In the genomic region with DNA sequence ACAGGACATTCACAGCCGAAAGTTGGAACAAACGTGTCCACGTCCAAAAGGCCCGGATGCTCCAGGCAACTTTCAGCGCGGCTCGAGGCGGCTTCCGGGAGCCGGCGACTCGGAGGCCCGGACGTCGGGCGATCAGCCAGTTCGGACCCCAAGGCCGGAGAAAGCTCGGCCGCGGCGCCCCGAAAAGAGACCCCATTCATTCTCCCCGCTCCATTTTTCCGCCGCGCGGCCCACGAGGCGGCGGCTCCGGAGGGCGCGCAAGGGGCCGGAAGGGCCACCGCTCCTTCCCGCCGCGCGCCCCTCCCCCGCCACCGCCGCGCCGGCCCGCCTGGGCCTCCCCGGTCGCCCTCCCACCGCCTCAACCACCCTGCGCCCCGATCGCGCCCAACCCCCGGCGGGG, we compare ENCODE assay signal across 8 cellular contexts.
A peak's percentile ranks its signal among the peaks of the same experiment; 100 is the strongest.
DNase-seq lines count a peak whose midpoint lies in the region; ATAC-seq, FAIRE-seq and TF ChIP-seq lines count a peak whose summit lies in the region.
"Not testable (repeated sequence)": the region's sequence is repeated elsewhere in the genome, so short reads cannot be mapped to it uniquely, and the experiment has no call there.

No MANE protein-coding gene starts in this region.

- FAIRE-seq in astrocyte (lab: Jason Lieb, UNC), result not testable (repeated sequence)

- WGBS in heart left ventricle, 4 donors, result 0% methylated on average over 15 to 31 of the region's 55 CpGs; no CpG with 5 or more reads in 2 of the 4 donors

- not testable (repeated sequence) for H3K4me1 Mint-ChIP-seq in WTC11; astrocyte (ENCODE audit: low read depth, unreplicated experiment); natural killer cell treated with Interleukin-12 subunit alpha and Interleukin-12 subunit beta and Interleukin-15 and Interleukin-18, amount 100 ng/mL, for 72 hours (ENCODE audit: low read depth in 2 of 2)

- H3K36me3 Mint-ChIP-seq in WTC11; astrocyte (ENCODE audit: low read depth, unreplicated experiment); natural killer cell treated with Interleukin-12 subunit alpha and Interleukin-12 subunit beta and Interleukin-15 and Interleukin-18, amount 100 ng/mL, for 72 hours: not testable (repeated sequence)

- H2AFZ ChIP-seq in astrocyte (ENCODE audit: low read depth, low read length), result not testable (repeated sequence)

- not testable (repeated sequence) for H3K4me2 ChIP-seq in astrocyte (ENCODE audit: low read length)

- H3K27me3 ChIP-seq in H7 (ENCODE audit: control insufficient read depth, insufficient read depth, low read length); astrocyte (ENCODE audit: insufficient read depth, low read length); heart left ventricle; upper lobe of right lung: not testable (repeated sequence)

- H3K4me3 Mint-ChIP-seq in WTC11, result peak overlapping the region; percentile 43
- not testable (repeated sequence) for H3K4me3 Mint-ChIP-seq in astrocyte (ENCODE audit: unreplicated experiment); natural killer cell treated with Interleukin-12 subunit alpha and Interleukin-12 subunit beta and Interleukin-15 and Interleukin-18, amount 100 ng/mL, for 72 hours

- H3K36me3 ChIP-seq in H7 (replicated peaks; ENCODE audit: control insufficient read depth, insufficient read depth, low read length); astrocyte (ENCODE audit: insufficient read depth, low read length); heart left ventricle; upper lobe of right lung: not testable (repeated sequence)

- POLR2A ChIA-PET in WTC11 (lab: Charles Lee), result not testable (repeated sequence)

- not testable (repeated sequence) for H3K4me1 ChIP-seq in astrocyte (ENCODE audit: insufficient read depth, low read length); heart left ventricle; upper lobe of right lung

- TF ChIP-seq CTCF in WTC11 (IDR thresholded peaks at IDR 0.05); astrocyte (IDR thresholded peaks at IDR 0.05; ENCODE audit: insufficient read depth, low read depth, low read length); heart left ventricle (IDR thresholded peaks at IDR 0.05); upper lobe of right lung (IDR thresholded peaks at IDR 0.05): not testable (repeated sequence)

- not testable (repeated sequence) for DNase-seq in H7; astrocyte (ENCODE audit: low read depth); natural killer cell treated with Interleukin-12 subunit alpha and Interleukin-12 subunit beta and Interleukin-15 and Interleukin-18, amount 100 ng/mL, for 72 hours (ENCODE audit: low spot score); upper lobe of right lung
- DNase-seq in WTC11 (ENCODE audit: low spot score) (peak; percentile 9), heart left ventricle (peak in 2 of 5 donors; percentile 23 to 40)

- H3K4me3 ChIP-seq in H7 (ENCODE audit: insufficient read depth, low read depth, low read length), result peak overlapping the region; percentile 48
- H3K4me3 ChIP-seq in astrocyte (ENCODE audit: insufficient read depth, low read depth, low read length), result peak overlapping the region; percentile 44
- peak overlapping the region in 8 of 12 donors; percentile 42 to 72 (median 59) for H3K4me3 ChIP-seq in heart left ventricle
- H3K4me3 ChIP-seq in upper lobe of right lung, result not testable (repeated sequence)

- peak overlapping the region; percentile 75 for H3K9ac ChIP-seq in astrocyte (ENCODE audit: low read length)

- not testable (repeated sequence) for H3K9me3 Mint-ChIP-seq in WTC11; astrocyte (ENCODE audit: unreplicated experiment); natural killer cell treated with Interleukin-12 subunit alpha and Interleukin-12 subunit beta and Interleukin-15 and Interleukin-18, amount 100 ng/mL, for 72 hours

- CTCF ChIA-PET in WTC11 (lab: Charles Lee), result not testable (repeated sequence)

- H3K27ac ChIP-seq in astrocyte (ENCODE audit: low read depth, low read length) (peak overlapping the region; percentile 50), heart left ventricle (peak overlapping the region in 7 of 12 donors; percentile 51 to 80 (median 65))
- H3K27ac ChIP-seq in upper lobe of right lung, result not testable (repeated sequence)

- not testable (repeated sequence) for H3K27me3 Mint-ChIP-seq in WTC11 (ENCODE audit: low read depth); astrocyte (ENCODE audit: low read depth, unreplicated experiment); natural killer cell treated with Interleukin-12 subunit alpha and Interleukin-12 subunit beta and Interleukin-15 and Interleukin-18, amount 100 ng/mL, for 72 hours

- intact Hi-C loops in heart left ventricle (cut with DNase I); upper lobe of right lung (cut with DNase I): not testable (repeated sequence)

- not testable (repeated sequence) for H4K20me1 ChIP-seq in astrocyte (ENCODE audit: insufficient read depth, low read length)

- H3K27ac Mint-ChIP-seq in WTC11; astrocyte (ENCODE audit: unreplicated experiment); natural killer cell treated with Interleukin-12 subunit alpha and Interleukin-12 subunit beta and Interleukin-15 and Interleukin-18, amount 100 ng/mL, for 72 hours: not testable (repeated sequence)

- H3K79me2 ChIP-seq in astrocyte (ENCODE audit: insufficient read depth, low read length), result not testable (repeated sequence)

- not testable (repeated sequence) for TF ChIP-seq POLR2A in heart left ventricle (IDR thresholded peaks at IDR 0.05)

- peak; percentile 35 for ATAC-seq in GM18498 (IDR thresholded peaks at IDR 0.05; ENCODE audit: unreplicated experiment)
- ATAC-seq in HG03469 (IDR thresholded peaks at IDR 0.05; ENCODE audit: unreplicated experiment), result peak; percentile 5
- not testable (repeated sequence) for ATAC-seq in WTC11
- peak in 3 of 4 donors; percentile 11 to 79 (median 68) for ATAC-seq in heart left ventricle
- peak; percentile 53 to 73 for ATAC-seq in natural killer cell treated with Interleukin-12 subunit alpha and Interleukin-12 subunit beta and Interleukin-15 and Interleukin-18, amount 100 ng/mL, for 72 hours
- ATAC-seq in upper lobe of right lung, result peak; percentile 39

- not testable (repeated sequence) for H3K9me3 ChIP-seq in astrocyte (ENCODE audit: insufficient read depth, low read depth, low read length); heart left ventricle; upper lobe of right lung
